ENCODE assay signal across 1 cellular context in genomic region chr1:65412256-65412983, GRCh38.
TF ChIP-seq lines count a peak whose summit lies in the region.

No MANE protein-coding gene starts in this region.

TF ChIP-seq in K562, 482 proteins besides CTCF, POLR2A, EP300 and RAD21 (continued from another document and continues in another):
- no peak for TF ChIP-seq ZBTB43 (CRISPR knock-in tag; IDR thresholded peaks at IDR 0.05)
- no peak for TF ChIP-seq THRB (CRISPR knock-in tag; conservative IDR thresholded peaks at IDR 0.05)
- TF ChIP-seq MAFF (IDR thresholded peaks at IDR 0.05; ENCODE audit: low read length): 0 out of 2 replicates have a peak, but pooled peaks have one; percentile 8
- no peak for TF ChIP-seq ZNF184 (CRISPR knock-in tag; IDR thresholded peaks at IDR 0.05)
- no peak for TF ChIP-seq ZC3H4 (CRISPR knock-in tag; IDR thresholded peaks at IDR 0.05; ENCODE audit: borderline replicate concordance)
- peak in 1 of 2 experiments; percentile 52; a peak in 2 of 4 replicates for TF ChIP-seq MLLT1 (IDR thresholded peaks at IDR 0.05)
- no peak for TF ChIP-seq TBP (optimal IDR thresholded peaks at IDR 0.05; ENCODE audit: low read depth, low read length)
- TF ChIP-seq SMAD3 (CRISPR knock-in tag; conservative IDR thresholded peaks at IDR 0.05): peak; percentile 82
- no peak for TF ChIP-seq COPS2 (conservative IDR thresholded peaks at IDR 0.05)
- peak; percentile 71 for TF ChIP-seq EWSR1 (IDR thresholded peaks at IDR 0.05; ENCODE audit: borderline replicate concordance, low read depth, partially characterized antibody)
- TF ChIP-seq, protein P1, sequence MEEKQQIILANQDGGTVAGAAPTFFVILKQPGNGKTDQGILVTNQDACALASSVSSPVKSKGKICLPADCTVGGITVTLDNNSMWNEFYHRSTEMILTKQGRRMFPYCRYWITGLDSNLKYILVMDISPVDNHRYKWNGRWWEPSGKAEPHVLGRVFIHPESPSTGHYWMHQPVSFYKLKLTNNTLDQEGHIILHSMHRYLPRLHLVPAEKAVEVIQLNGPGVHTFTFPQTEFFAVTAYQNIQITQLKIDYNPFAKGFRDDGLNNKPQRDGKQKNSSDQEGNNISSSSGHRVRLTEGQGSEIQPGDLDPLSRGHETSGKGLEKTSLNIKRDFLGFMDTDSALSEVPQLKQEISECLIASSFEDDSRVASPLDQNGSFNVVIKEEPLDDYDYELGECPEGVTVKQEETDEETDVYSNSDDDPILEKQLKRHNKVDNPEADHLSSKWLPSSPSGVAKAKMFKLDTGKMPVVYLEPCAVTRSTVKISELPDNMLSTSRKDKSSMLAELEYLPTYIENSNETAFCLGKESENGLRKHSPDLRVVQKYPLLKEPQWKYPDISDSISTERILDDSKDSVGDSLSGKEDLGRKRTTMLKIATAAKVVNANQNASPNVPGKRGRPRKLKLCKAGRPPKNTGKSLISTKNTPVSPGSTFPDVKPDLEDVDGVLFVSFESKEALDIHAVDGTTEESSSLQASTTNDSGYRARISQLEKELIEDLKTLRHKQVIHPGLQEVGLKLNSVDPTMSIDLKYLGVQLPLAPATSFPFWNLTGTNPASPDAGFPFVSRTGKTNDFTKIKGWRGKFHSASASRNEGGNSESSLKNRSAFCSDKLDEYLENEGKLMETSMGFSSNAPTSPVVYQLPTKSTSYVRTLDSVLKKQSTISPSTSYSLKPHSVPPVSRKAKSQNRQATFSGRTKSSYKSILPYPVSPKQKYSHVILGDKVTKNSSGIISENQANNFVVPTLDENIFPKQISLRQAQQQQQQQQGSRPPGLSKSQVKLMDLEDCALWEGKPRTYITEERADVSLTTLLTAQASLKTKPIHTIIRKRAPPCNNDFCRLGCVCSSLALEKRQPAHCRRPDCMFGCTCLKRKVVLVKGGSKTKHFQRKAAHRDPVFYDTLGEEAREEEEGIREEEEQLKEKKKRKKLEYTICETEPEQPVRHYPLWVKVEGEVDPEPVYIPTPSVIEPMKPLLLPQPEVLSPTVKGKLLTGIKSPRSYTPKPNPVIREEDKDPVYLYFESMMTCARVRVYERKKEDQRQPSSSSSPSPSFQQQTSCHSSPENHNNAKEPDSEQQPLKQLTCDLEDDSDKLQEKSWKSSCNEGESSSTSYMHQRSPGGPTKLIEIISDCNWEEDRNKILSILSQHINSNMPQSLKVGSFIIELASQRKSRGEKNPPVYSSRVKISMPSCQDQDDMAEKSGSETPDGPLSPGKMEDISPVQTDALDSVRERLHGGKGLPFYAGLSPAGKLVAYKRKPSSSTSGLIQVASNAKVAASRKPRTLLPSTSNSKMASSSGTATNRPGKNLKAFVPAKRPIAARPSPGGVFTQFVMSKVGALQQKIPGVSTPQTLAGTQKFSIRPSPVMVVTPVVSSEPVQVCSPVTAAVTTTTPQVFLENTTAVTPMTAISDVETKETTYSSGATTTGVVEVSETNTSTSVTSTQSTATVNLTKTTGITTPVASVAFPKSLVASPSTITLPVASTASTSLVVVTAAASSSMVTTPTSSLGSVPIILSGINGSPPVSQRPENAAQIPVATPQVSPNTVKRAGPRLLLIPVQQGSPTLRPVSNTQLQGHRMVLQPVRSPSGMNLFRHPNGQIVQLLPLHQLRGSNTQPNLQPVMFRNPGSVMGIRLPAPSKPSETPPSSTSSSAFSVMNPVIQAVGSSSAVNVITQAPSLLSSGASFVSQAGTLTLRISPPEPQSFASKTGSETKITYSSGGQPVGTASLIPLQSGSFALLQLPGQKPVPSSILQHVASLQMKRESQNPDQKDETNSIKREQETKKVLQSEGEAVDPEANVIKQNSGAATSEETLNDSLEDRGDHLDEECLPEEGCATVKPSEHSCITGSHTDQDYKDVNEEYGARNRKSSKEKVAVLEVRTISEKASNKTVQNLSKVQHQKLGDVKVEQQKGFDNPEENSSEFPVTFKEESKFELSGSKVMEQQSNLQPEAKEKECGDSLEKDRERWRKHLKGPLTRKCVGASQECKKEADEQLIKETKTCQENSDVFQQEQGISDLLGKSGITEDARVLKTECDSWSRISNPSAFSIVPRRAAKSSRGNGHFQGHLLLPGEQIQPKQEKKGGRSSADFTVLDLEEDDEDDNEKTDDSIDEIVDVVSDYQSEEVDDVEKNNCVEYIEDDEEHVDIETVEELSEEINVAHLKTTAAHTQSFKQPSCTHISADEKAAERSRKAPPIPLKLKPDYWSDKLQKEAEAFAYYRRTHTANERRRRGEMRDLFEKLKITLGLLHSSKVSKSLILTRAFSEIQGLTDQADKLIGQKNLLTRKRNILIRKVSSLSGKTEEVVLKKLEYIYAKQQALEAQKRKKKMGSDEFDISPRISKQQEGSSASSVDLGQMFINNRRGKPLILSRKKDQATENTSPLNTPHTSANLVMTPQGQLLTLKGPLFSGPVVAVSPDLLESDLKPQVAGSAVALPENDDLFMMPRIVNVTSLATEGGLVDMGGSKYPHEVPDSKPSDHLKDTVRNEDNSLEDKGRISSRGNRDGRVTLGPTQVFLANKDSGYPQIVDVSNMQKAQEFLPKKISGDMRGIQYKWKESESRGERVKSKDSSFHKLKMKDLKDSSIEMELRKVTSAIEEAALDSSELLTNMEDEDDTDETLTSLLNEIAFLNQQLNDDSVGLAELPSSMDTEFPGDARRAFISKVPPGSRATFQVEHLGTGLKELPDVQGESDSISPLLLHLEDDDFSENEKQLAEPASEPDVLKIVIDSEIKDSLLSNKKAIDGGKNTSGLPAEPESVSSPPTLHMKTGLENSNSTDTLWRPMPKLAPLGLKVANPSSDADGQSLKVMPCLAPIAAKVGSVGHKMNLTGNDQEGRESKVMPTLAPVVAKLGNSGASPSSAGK (IDR thresholded peaks at IDR 0.05): no peak; the same call in 1 of the 2 replicates
- no peak for TF ChIP-seq PCBP2 (IDR thresholded peaks at IDR 0.05; ENCODE audit: low read depth, low read length, poor library complexity, severe bottlenecking)
- no peak for TF ChIP-seq CAMTA2 (CRISPR knock-in tag; conservative IDR thresholded peaks at IDR 0.05)
- TF ChIP-seq, protein P2, sequence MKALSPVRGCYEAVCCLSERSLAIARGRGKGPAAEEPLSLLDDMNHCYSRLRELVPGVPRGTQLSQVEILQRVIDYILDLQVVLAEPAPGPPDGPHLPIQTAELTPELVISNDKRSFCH (CRISPR knock-in tag; IDR thresholded peaks at IDR 0.05): no peak
- TF ChIP-seq, protein P2 (tag; IDR thresholded peaks at IDR 0.05): no peak
- TF ChIP-seq DMBX1 (CRISPR knock-in tag; IDR thresholded peaks at IDR 0.05; ENCODE audit: borderline replicate concordance): peak; percentile 81; the same call in 1 of the 2 replicates
- TF ChIP-seq, protein P3, sequence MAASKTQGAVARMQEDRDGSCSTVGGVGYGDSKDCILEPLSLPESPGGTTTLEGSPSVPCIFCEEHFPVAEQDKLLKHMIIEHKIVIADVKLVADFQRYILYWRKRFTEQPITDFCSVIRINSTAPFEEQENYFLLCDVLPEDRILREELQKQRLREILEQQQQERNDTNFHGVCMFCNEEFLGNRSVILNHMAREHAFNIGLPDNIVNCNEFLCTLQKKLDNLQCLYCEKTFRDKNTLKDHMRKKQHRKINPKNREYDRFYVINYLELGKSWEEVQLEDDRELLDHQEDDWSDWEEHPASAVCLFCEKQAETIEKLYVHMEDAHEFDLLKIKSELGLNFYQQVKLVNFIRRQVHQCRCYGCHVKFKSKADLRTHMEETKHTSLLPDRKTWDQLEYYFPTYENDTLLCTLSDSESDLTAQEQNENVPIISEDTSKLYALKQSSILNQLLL (CRISPR knock-in tag; IDR thresholded peaks at IDR 0.05; ENCODE audit: borderline replicate concordance): no peak
- no peak; the same call in 1 of the 2 replicates for TF ChIP-seq ZBTB26 (CRISPR knock-in tag; IDR thresholded peaks at IDR 0.05)
- TF ChIP-seq ZBTB7A (IDR thresholded peaks at IDR 0.05; ENCODE audit: borderline replicate concordance, control insufficient read depth, low read depth, low read length): no peak
- no peak for TF ChIP-seq ZFP1 (CRISPR knock-in tag; IDR thresholded peaks at IDR 0.05)
- no peak for TF ChIP-seq ZNF232 (CRISPR knock-in tag; IDR thresholded peaks at IDR 0.05)
- TF ChIP-seq ZBTB17 (CRISPR knock-in tag; IDR thresholded peaks at IDR 0.05): no peak; the same call in 1 of the 2 replicates
- TF ChIP-seq TFAP4 (CRISPR knock-in tag; IDR thresholded peaks at IDR 0.05; ENCODE audit: borderline replicate concordance): no peak
- TF ChIP-seq NUFIP1 (IDR thresholded peaks at IDR 0.05; ENCODE audit: partially characterized antibody): no peak
- TF ChIP-seq NFIC (IDR thresholded peaks at IDR 0.05): peak; percentile 91
- TF ChIP-seq USF2 (CRISPR knock-in tag; IDR thresholded peaks at IDR 0.05): no peak
- TF ChIP-seq SMC3 (conservative IDR thresholded peaks at IDR 0.05; ENCODE audit: insufficient read depth, low read depth, low read length): no peak
- TF ChIP-seq XRCC4 (IDR thresholded peaks at IDR 0.05; ENCODE audit: extremely low read depth, insufficient read depth, insufficient read length): no peak
- no peak for TF ChIP-seq ZNF347 (CRISPR knock-in tag; IDR thresholded peaks at IDR 0.05; ENCODE audit: low read depth)
- no peak for TF ChIP-seq FOXO4 (CRISPR knock-in tag; IDR thresholded peaks at IDR 0.05)
